7 cellular contexts compared by ENCODE assay signal in genomic region chr11:34650528-34650927, GRCh38. TPM values are rescaled to one million over a fixed set of nuclear protein-coding genes. Genes with fewer than 3 reads are reported as not detected.
DNase-seq lines count a peak whose midpoint lies in the region; ATAC-seq and TF ChIP-seq lines count a peak whose summit lies in the region.

No MANE protein-coding gene starts in this region.

- H3K27ac Mint-ChIP-seq in nephron progenitor cell: peak overlapping the region; percentile 73

- H3K36me3 Mint-ChIP-seq in nephron progenitor cell (ENCODE audit: low read depth): no peaks in the 10 kb centered on the region

- no peak overlapping the region for H3K9ac ChIP-seq in IMR-90 (ENCODE audit: low read depth, low read length)

- H3K9me3 ChIP-seq in IMR-90 (ENCODE audit: control insufficient read depth, insufficient read depth, low read length): no peaks in the 10 kb centered on the region

- no peak overlapping the region; the same call in 1 of the 2 replicates for H3K18ac ChIP-seq in IMR-90 (ENCODE audit: low read depth, low read length)

- H3K4me1 ChIP-seq in IMR-90 (ENCODE audit: control insufficient read depth, insufficient read depth, low read length) (peaks cover 16% of the 10 kb centered on the region), foreskin keratinocyte (peaks cover 34% of the 10 kb centered on the region)

- H2AK5ac ChIP-seq in IMR-90 (ENCODE audit: low read depth, low read length): no peak overlapping the region

- H3K27me3 Mint-ChIP-seq in nephron progenitor cell (ENCODE audit: low read depth, poor library complexity): no peaks in the 10 kb centered on the region

- peak overlapping the region; percentile 22; the same call in 1 of the 2 replicates for H4K5ac ChIP-seq in IMR-90 (ENCODE audit: low read depth, low read length)

- no peaks in the 10 kb centered on the region for H3K79me1 ChIP-seq in IMR-90 (ENCODE audit: low read depth in 1 of 2, low read length in 2 of 2)

- H3K27ac ChIP-seq in IMR-90 (ENCODE audit: insufficient read depth, low read length): no peak overlapping the region
- no peak overlapping the region for H3K27ac ChIP-seq in foreskin keratinocyte

- intact Hi-C loops in IMR-90 (cut with micrococcal nuclease): no loop called here

- in situ Hi-C loops in IMR-90 (cut with MboI; ENCODE audit: low sequenced_read_pairs): no loop called here

- DNase-seq in IMR-90 (peak; percentile 22), activated T-cell treated with anti-CD3 and anti-CD28 coated beads for 48 hours (ENCODE audit: low read depth) (peak; percentile 75), nephron progenitor cell (no peak), NCI-H2081 treated with DMSO at 0.1 percent for 48 hours (lab: John Stamatoyannopoulos, UW) (no peak), dermis blood vessel endothelial cell (no peak), foreskin keratinocyte (no peak)

- no TSS peak for BruUV-seq in IMR-90 (replicated peaks; lab: Mats Ljungman, UMichigan)

- no peak for TF ChIP-seq RAD21 in IMR-90 (IDR thresholded peaks at IDR 0.05; ENCODE audit: low read length)

- H2BK120ac ChIP-seq in IMR-90 (ENCODE audit: low read depth, low read length): peak overlapping the region; percentile 23; the same call in 1 of the 2 replicates

- H3K4ac ChIP-seq in IMR-90 (ENCODE audit: low read depth, low read length): peak overlapping the region; percentile 22; the same call in 1 of the 2 replicates

- no peak for TF ChIP-seq POLR2A in IMR-90 (IDR thresholded peaks at IDR 0.05; ENCODE audit: low read depth, low read length)

- H3K9me3 Mint-ChIP-seq in nephron progenitor cell: no peaks in the 10 kb centered on the region

- H3K23ac ChIP-seq in IMR-90 (ENCODE audit: low read depth, low read length): no peak overlapping the region

- no peaks in the 10 kb centered on the region for H3K27me3 ChIP-seq in IMR-90 (ENCODE audit: control insufficient read depth, insufficient read depth, low read length)
- no peaks in the 10 kb centered on the region for H3K27me3 ChIP-seq in foreskin keratinocyte

- H2AFZ ChIP-seq in IMR-90 (replicated peaks; ENCODE audit: low read length, poor library complexity): no peak overlapping the region

- H3K4me2 ChIP-seq in IMR-90 (ENCODE audit: low read depth, low read length): no peak overlapping the region

- H3K4me3 ChIP-seq in IMR-90 (ENCODE audit: insufficient read depth, low read depth, low read length): no peak overlapping the region

- no peak overlapping the region for H3K4me3 Mint-ChIP-seq in nephron progenitor cell

- 0 out of 2 replicates have a peak overlapping the region, but pooled peaks have one; percentile 58 for H3K14ac ChIP-seq in IMR-90 (replicated peaks; ENCODE audit: low read depth, low read length)

- peak overlapping the region in 1 of 2 experiments; percentile 22; a peak in 1 of 4 replicates for H4K8ac ChIP-seq in IMR-90 (ENCODE audit: low read depth in 2 of 2, low read length in 2 of 2)

- peaks cover 38% of the 10 kb centered on the region for H3K4me1 Mint-ChIP-seq in nephron progenitor cell

- 0 out of 3 replicates have a peak overlapping the region, but pooled peaks have one; percentile 8 for H2BK15ac ChIP-seq in IMR-90 (ENCODE audit: low read depth, low read length)

- no peak for TF ChIP-seq CTCF in IMR-90 (conservative IDR thresholded peaks at IDR 0.05; ENCODE audit: low read depth, low read length)
- TF ChIP-seq CTCF in nephron progenitor cell (IDR thresholded peaks at IDR 0.05): no peak
- TF ChIP-seq CTCF in foreskin keratinocyte (conservative IDR thresholded peaks at IDR 0.05): no peak

- dilution Hi-C loops in IMR-90 (cut with HindIII; ENCODE audit: low sequenced_read_pairs, unreplicated experiment): no loop called here

- CTCF ChIA-PET in IMR-90 (lab: Yijun Ruan, JAX): no interaction called here

- H4K91ac ChIP-seq in IMR-90 (ENCODE audit: insufficient read depth, low read depth, low read length): no peak overlapping the region

- no peak overlapping the region for H3K56ac ChIP-seq in IMR-90 (ENCODE audit: extremely low read depth, insufficient read depth, low read length)

- peak overlapping the region; percentile 43; the same call in 1 of the 2 replicates for H2BK20ac ChIP-seq in IMR-90 (ENCODE audit: low read depth, low read length)

- no peaks in the 10 kb centered on the region for H4K20me1 ChIP-seq in IMR-90 (ENCODE audit: insufficient read depth, low read length)

- no peaks in the 10 kb centered on the region for H3K36me3 ChIP-seq in IMR-90 (ENCODE audit: control insufficient read depth, insufficient read depth, low read length)

- H3K9me1 ChIP-seq in IMR-90 (ENCODE audit: insufficient read depth, low read length): peaks cover 24% of the 10 kb centered on the region

- WGBS in IMR-90 (ENCODE audit: extremely low coverage in 2 of 2, insufficient read length in 1 of 2), 2 experiments: 66% methylated on average over 2 of the region's 6 CpGs; no CpG with 5 or more reads in 1 of the 2 experiments

- H2AK9ac ChIP-seq in IMR-90 (replicated peaks; ENCODE audit: low read depth, low read length, poor library complexity): no peak overlapping the region

- POLR2A ChIA-PET in IMR-90 (lab: Charles Lee; ENCODE audit: unreplicated experiment): no interaction called here

- ATAC-seq in GM21367 (IDR thresholded peaks at IDR 0.05; ENCODE audit: unreplicated experiment): peak; percentile 92
- no peak for ATAC-seq in IMR-90 (ENCODE audit: low read depth)
- ATAC-seq in foreskin keratinocyte: no peak

- no peak overlapping the region for H2BK5ac ChIP-seq in IMR-90 (ENCODE audit: low read depth, low read length, poor library complexity, severe bottlenecking)

TF ChIP-seq in IMR-90, 13 proteins besides CTCF, POLR2A, EP300 and RAD21:
- TF ChIP-seq RFX5 (IDR thresholded peaks at IDR 0.05; ENCODE audit: low read depth, low read length) (no peak), CEBPB (IDR thresholded peaks at IDR 0.05; ENCODE audit: low read depth, low read length) (no peak), ELK1 (IDR thresholded peaks at IDR 0.05; ENCODE audit: borderline replicate concordance, low read depth, low read length) (no peak), SMC3 (IDR thresholded peaks at IDR 0.05; ENCODE audit: low read depth, low read length) (no peak), BHLHE40 (IDR thresholded peaks at IDR 0.05; ENCODE audit: low read depth, low read length) (no peak), MAZ (IDR thresholded peaks at IDR 0.05; ENCODE audit: borderline replicate concordance, low read depth, low read length) (no peak)
TF ChIP-seq in IMR-90: peak in this region for 0.

RNA-seq across cellular contexts. Expression of gene EHF, which starts 29.6 kb away (rescaled TPM):
- total RNA-seq in IMR-90 (2012; rRNA removed) (under 0.01 TPM in 1 of 2 replicates, not detected in the other), dermis blood vessel endothelial cell (0.05 and 0.17 TPM in 2 replicates), foreskin keratinocyte (97.2 and 109 TPM in 2 replicates)
- polyA plus RNA-seq in IMR-90 (2012; rRNA removed) (not detected in 2 replicates), foreskin keratinocyte (9.0 and 11.2 TPM in 2 replicates)
- not detected in 2 replicates for polyA plus RNA-seq in IMR-90 (2012; cell fraction: cytosol; rRNA removed)
- polyA plus RNA-seq in IMR-90 (2012; cell fraction: nucleus; rRNA removed; ENCODE audit: low replicate concordance): not detected in 2 replicates

Comparison
In these comparisons a context has a peak if more than half of its experiments do, and no peak if none do; other contexts are left out.
1. DNase-seq: peak in IMR-90 (single experiment) and activated T-cell treated with anti-CD3 and anti-CD28 coated beads for 48 hours (single experiment); none in nephron progenitor cell (single experiment), NCI-H2081 treated with DMSO at 0.1 percent for 48 hours (single experiment), dermis blood vessel endothelial cell (single experiment) and foreskin keratinocyte (0 of 2).
2. RNA of gene EHF, which starts 29.6 kb away (total RNA-seq): 97.2 to 109 TPM in foreskin keratinocyte; 0.05 to 0.17 TPM in dermis blood vessel endothelial cell and under 0.01 TPM in IMR-90; every median in the first group is over 10 times any median in the second.